ENCODE assay signal across 33 cellular contexts in genomic region chr12:79765157-79765556, GRCh38.
"Had no signal": no experiment of that assay in that cellular context is flagged by ENCODE, and none has a peak within 500 bp of the region (broad histone marks: within the 10 kb centered on the region; RNA-seq: fewer than 3 reads in every experiment).

No MANE protein-coding gene starts in this region.

- H3K27ac ChIP-seq: adrenal gland, brain microvascular endothelial cell, KMS-11, RWPE1, WERI-Rb-1 had no signal

- H3K27me3 ChIP-seq: adrenal gland, brain microvascular endothelial cell had no signal

- H3K36me3 ChIP-seq: adrenal gland, brain microvascular endothelial cell, WERI-Rb-1 had no signal

- H3K4me1 Mint-ChIP-seq: activated CD4-positive, alpha-beta memory T cell treated with anti-CD3 and anti-CD28 coated beads, Interleukin-2, amount 10 ng/mL, durations not matched to agents 7 days and 5 days; activated CD8-positive, alpha-beta memory T cell treated with anti-CD3 and anti-CD28 coated beads, Interleukin-2, amount 10 ng/mL, durations not matched to agents 7 days and 5 days had no signal

- ATAC-seq: activated CD8-positive, alpha-beta memory T cell treated with anti-CD3 and anti-CD28 coated beads, Interleukin-2, amount 10 ng/mL, durations not matched to agents 7 days and 5 days; activated naive CD4-positive, alpha-beta T cell treated with anti-CD3 and anti-CD28 coated beads, Interleukin-2, amount 50 U/mL, for 72 hours; Right ventricle myocardium inferior; SK-N-SH treated with all-trans-retinoic acid at 6 μM for 48 hours had no signal

- H3K4me3 Mint-ChIP-seq: activated CD4-positive, alpha-beta memory T cell treated with anti-CD3 and anti-CD28 coated beads, Interleukin-2, amount 10 ng/mL, durations not matched to agents 7 days and 5 days; activated CD8-positive, alpha-beta memory T cell treated with anti-CD3 and anti-CD28 coated beads, Interleukin-2, amount 10 ng/mL, durations not matched to agents 7 days and 5 days; activated naive CD4-positive, alpha-beta T cell treated with anti-CD3 and anti-CD28 coated beads for 36 hours; activated T-helper 1 cell treated with anti-CD3 and anti-CD28 coated beads, Interleukin-12 subunit alpha, Interleukin-12 subunit beta, Interleukin-2, Interleukin-4 antibody, amounts not matched to agents 30 ng/mL and 10 ng/mL and 1 ng/mL, durations not matched to agents 14 hours and 24 hours and 36 hours had no signal

- H3K9me3 Mint-ChIP-seq: activated CD4-positive, alpha-beta memory T cell treated with anti-CD3 and anti-CD28 coated beads, Interleukin-2, amount 10 ng/mL, durations not matched to agents 7 days and 5 days; activated naive CD4-positive, alpha-beta T cell treated with anti-CD3 and anti-CD28 coated beads for 36 hours; activated T-helper 1 cell treated with anti-CD3 and anti-CD28 coated beads, Interleukin-12 subunit alpha, Interleukin-12 subunit beta, Interleukin-2, Interleukin-4 antibody, amounts not matched to agents 30 ng/mL and 10 ng/mL and 1 ng/mL, durations not matched to agents 14 hours and 24 hours and 36 hours had no signal

- H3K9ac ChIP-seq: KMS-11 had no signal

- H3K4me3 ChIP-seq: adrenal gland had no signal

- H3K4me2 ChIP-seq: KMS-11 had no signal

- H3K36me3 Mint-ChIP-seq: activated CD8-positive, alpha-beta memory T cell treated with anti-CD3 and anti-CD28 coated beads, Interleukin-2, amount 10 ng/mL, durations not matched to agents 7 days and 5 days; activated naive CD4-positive, alpha-beta T cell treated with anti-CD3 and anti-CD28 coated beads, Interleukin-2, amount 50 U/mL, for 72 hours had no signal

- DNase-seq: activated CD4-positive, alpha-beta memory T cell treated with anti-CD3 and anti-CD28 coated beads, Interleukin-2, amount 10 ng/mL, durations not matched to agents 7 days and 5 days; activated CD4-positive, alpha-beta T cell treated with anti-CD3 and anti-CD28 coated beads for 1 hour; activated CD4-positive, alpha-beta T cell treated with anti-CD3 and anti-CD28 coated beads for 48 hours; activated CD4-positive, CD25-positive, alpha-beta regulatory T cell; activated CD8-positive, alpha-beta memory T cell treated with anti-CD3 and anti-CD28 coated beads for 24 hours; activated CD8-positive, alpha-beta memory T cell treated with anti-CD3 and anti-CD28 coated beads, Interleukin-2, amount 10 ng/mL, durations not matched to agents 7 days and 5 days; activated gamma-delta T cell treated with Interleukin-2 at 50 U/mL for 16 hours; activated naive CD4-positive, alpha-beta T cell treated with anti-CD3 and anti-CD28 coated beads for 36 hours; activated T-cell treated with anti-CD3 and anti-CD28 coated beads, Interleukin-2, amount 50 U/mL, for 1 hour; adrenal gland; brain microvascular endothelial cell; central memory CD4-positive, alpha-beta T cell; MM.1S; MV-4-11; NCI-H1092; NCI-H1417; NCI-H146; NCI-H187; NCI-H2081; NCI-H345; NCI-H524 treated with DMSO at 0.1 percent for 48 hours; SIG-M5; SW 1271; T-helper 1 cell; T-helper 2 cell; T-helper 9 cell; WERI-Rb-1 had no signal

- H3K4me1 ChIP-seq: adrenal gland had no signal

- H3K9me3 ChIP-seq: adrenal gland had no signal

- H3K27ac Mint-ChIP-seq: activated CD4-positive, alpha-beta memory T cell treated with anti-CD3 and anti-CD28 coated beads, Interleukin-2, amount 10 ng/mL, durations not matched to agents 7 days and 5 days; activated CD8-positive, alpha-beta memory T cell treated with anti-CD3 and anti-CD28 coated beads, Interleukin-2, amount 10 ng/mL, durations not matched to agents 7 days and 5 days; activated naive CD4-positive, alpha-beta T cell treated with anti-CD3 and anti-CD28 coated beads for 36 hours; activated naive CD4-positive, alpha-beta T cell treated with anti-CD3 and anti-CD28 coated beads, Interleukin-2, amount 50 U/mL, for 72 hours; activated T-helper 1 cell treated with anti-CD3 and anti-CD28 coated beads, Interleukin-12 subunit alpha, Interleukin-12 subunit beta, Interleukin-2, Interleukin-4 antibody, amounts not matched to agents 30 ng/mL and 10 ng/mL and 1 ng/mL, durations not matched to agents 14 hours and 24 hours and 36 hours had no signal
